Comparison of ENCODE assay signal across 10 cellular contexts in the genomic region with DNA sequence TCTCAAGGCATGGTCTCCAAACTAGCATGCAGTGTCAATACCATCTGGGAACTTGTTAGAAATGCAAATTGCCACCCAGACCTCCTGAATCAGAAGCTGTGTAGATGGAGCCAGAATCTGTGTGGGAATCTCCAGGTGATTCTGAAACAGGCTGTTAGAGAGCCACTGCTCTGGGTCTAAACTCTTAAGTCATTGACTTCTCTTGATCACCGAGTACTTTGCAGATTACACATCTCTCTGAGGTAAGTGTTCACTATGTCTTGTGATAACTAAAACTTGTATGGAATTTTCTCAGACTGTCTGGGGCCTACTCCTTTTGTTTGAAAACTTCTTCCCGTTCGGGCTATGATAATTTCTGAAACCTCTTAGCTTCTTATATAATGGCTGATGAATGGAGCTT.
"Had no signal": no experiment of that assay in that cellular context is flagged by ENCODE, and none has a peak within 500 bp of the region (broad histone marks: within the 10 kb centered on the region; RNA-seq: fewer than 3 reads in every experiment).

No MANE protein-coding gene starts in this region.

- H3K4me3 ChIP-seq: GM23248, HAP-1, K562 had no signal

- H3K9me3 ChIP-seq: HAP-1 had no signal

- H3K9ac ChIP-seq: GM23248 had no signal

- DNase-seq: GM23248, GOT3, H7, HFFc6, IMR-90, KG1 had no signal

- H3K36me3 ChIP-seq: HAP-1 had no signal

- H3K27ac ChIP-seq: GM23248 had no signal

- H2AFZ ChIP-seq: GM23248 had no signal

- H3K27ac Mint-ChIP-seq: HFFc6 had no signal

- H3K4me3 Mint-ChIP-seq: HFFc6 had no signal

- ATAC-seq: HCT116, K562 had no signal

- FAIRE-seq: HTR-8/SVneo, K562 had no signal
